Comparison of ENCODE assay signal across 1 cellular context in the genomic region with DNA sequence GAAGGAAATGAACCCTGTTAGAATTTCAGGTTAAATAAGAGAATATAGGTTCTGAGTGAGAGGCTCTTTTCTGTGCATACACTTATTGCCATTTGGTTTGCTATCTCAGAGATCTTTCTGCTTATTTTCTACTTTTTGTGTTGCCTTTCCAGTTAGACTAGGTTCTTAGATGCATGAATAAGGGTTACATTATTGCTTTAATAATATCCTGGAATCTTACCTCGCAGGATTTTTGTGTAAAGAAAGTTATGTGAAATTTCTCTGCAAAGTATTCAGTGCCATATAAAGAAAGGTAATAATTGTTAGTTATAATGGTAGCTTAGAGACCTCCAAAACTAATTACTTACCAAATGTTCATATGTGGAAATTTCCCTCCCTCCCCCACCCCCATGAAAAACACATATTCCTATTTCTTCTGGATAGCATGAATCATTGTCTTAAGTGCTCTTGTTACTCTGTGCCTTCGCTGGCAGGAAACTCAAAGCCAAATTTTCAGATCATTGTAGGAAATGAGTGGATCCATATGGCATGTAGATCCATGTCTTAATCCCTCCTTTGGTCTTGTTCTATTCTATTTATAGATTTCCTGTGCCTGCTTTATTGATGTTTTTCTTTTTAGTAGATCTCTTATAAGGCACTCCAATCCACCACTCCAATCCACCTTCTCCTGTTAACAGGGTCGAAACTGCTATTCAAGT.
TF ChIP-seq lines count a peak whose summit lies in the region.

No MANE protein-coding gene starts in this region.

TF ChIP-seq in SK-N-SH treated with all-trans-retinoic acid at 6 μM for 48 hours, 23 proteins besides CTCF, POLR2A, EP300 and RAD21 (continued from another document):
- TF ChIP-seq, protein P1, sequence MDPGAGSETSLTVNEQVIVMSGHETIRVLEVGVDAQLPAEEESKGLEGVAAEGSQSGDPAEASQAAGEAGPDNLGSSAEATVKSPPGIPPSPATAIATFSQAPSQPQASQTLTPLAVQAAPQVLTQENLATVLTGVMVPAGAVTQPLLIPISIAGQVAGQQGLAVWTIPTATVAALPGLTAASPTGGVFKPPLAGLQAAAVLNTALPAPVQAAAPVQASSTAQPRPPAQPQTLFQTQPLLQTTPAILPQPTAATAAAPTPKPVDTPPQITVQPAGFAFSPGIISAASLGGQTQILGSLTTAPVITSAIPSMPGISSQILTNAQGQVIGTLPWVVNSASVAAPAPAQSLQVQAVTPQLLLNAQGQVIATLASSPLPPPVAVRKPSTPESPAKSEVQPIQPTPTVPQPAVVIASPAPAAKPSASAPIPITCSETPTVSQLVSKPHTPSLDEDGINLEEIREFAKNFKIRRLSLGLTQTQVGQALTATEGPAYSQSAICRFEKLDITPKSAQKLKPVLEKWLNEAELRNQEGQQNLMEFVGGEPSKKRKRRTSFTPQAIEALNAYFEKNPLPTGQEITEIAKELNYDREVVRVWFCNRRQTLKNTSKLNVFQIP (CRISPR knock-in tag; IDR thresholded peaks at IDR 0.05; ENCODE audit: borderline replicate concordance, low read depth), result no peak
- TF ChIP-seq, protein P2, sequence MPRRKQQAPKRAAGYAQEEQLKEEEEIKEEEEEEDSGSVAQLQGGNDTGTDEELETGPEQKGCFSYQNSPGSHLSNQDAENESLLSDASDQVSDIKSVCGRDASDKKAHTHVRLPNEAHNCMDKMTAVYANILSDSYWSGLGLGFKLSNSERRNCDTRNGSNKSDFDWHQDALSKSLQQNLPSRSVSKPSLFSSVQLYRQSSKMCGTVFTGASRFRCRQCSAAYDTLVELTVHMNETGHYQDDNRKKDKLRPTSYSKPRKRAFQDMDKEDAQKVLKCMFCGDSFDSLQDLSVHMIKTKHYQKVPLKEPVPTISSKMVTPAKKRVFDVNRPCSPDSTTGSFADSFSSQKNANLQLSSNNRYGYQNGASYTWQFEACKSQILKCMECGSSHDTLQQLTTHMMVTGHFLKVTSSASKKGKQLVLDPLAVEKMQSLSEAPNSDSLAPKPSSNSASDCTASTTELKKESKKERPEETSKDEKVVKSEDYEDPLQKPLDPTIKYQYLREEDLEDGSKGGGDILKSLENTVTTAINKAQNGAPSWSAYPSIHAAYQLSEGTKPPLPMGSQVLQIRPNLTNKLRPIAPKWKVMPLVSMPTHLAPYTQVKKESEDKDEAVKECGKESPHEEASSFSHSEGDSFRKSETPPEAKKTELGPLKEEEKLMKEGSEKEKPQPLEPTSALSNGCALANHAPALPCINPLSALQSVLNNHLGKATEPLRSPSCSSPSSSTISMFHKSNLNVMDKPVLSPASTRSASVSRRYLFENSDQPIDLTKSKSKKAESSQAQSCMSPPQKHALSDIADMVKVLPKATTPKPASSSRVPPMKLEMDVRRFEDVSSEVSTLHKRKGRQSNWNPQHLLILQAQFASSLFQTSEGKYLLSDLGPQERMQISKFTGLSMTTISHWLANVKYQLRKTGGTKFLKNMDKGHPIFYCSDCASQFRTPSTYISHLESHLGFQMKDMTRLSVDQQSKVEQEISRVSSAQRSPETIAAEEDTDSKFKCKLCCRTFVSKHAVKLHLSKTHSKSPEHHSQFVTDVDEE (CRISPR knock-in tag; IDR thresholded peaks at IDR 0.05), result no peak
- no peak for TF ChIP-seq PPARA (CRISPR knock-in tag; IDR thresholded peaks at IDR 0.05; ENCODE audit: borderline replicate concordance)
